Comparison of ENCODE assay signal across 26 cellular contexts in genomic region chr22:47029244-47030001, GRCh38.
DNase-seq lines count a peak whose midpoint lies in the region; ATAC-seq, FAIRE-seq and TF ChIP-seq lines count a peak whose summit lies in the region.
"Had no signal": no experiment of that assay in that cellular context is flagged by ENCODE, and none has a peak within 500 bp of the region (broad histone marks: within the 10 kb centered on the region; RNA-seq: fewer than 3 reads in every experiment).

No MANE protein-coding gene starts in this region.

- H3K79me2 ChIP-seq in endothelial cell of umbilical vein (ENCODE audit: control insufficient read depth, insufficient read depth, low read length) (no peaks in the 10 kb centered on the region), neural progenitor cell (ENCODE audit: low read depth) (no peaks in the 10 kb centered on the region)

- no peak overlapping the region for H3K9ac ChIP-seq in endothelial cell of umbilical vein (replicated peaks; ENCODE audit: extremely low read depth, insufficient read depth, low read length)
- no peak overlapping the region for H3K9ac ChIP-seq in neural progenitor cell

- H3K4me3 Mint-ChIP-seq in neural progenitor cell, result no peak overlapping the region
- H3K4me3 Mint-ChIP-seq: activated CD4-positive, alpha-beta memory T cell treated with anti-CD3 and anti-CD28 coated beads for 36 hours; naive thymus-derived CD4-positive, alpha-beta T cell; T-cell had no signal

- DNase-seq in Right ventricle myocardium superior, result peak; percentile 33
- no peak for DNase-seq in cardiac septum (ENCODE audit: low spot score)
- no peak for DNase-seq in endothelial cell of umbilical vein (ENCODE audit: low read depth, low spot score)
- DNase-seq in neural progenitor cell (ENCODE audit: low spot score), result no peak
- DNase-seq in vagina (ENCODE audit: extremely low spot score in 2 of 2), result no peak
- no peak for DNase-seq in NCI-H1436 (lab: John Stamatoyannopoulos, UW)
- no peak for DNase-seq in dermis blood vessel endothelial cell
- no peak for DNase-seq in NCI-H1694 (lab: John Stamatoyannopoulos, UW)
- DNase-seq: activated CD4-positive, alpha-beta memory T cell treated with anti-CD3 and anti-CD28 coated beads for 36 hours; cortex of kidney; MV-4-11; naive thymus-derived CD4-positive, alpha-beta T cell; NCI-H1694 treated with DMSO at 0.1 percent for 48 hours; NCI-H2171 treated with DMSO at 0.1 percent for 48 hours; NCI-H524; stimulated activated CD8-positive, alpha-beta memory T cell treated with anti-CD3 and anti-CD28 coated beads, Interleukin-4, amount 100 ng/mL, for 48 hours; T-cell had no signal

- H3K4me1 Mint-ChIP-seq in neural progenitor cell, result peaks cover 19% of the 10 kb centered on the region

- H3K27ac ChIP-seq in endothelial cell of umbilical vein (ENCODE audit: insufficient read depth, low read depth, low read length), result peak overlapping the region; percentile 34
- H3K27ac ChIP-seq in neural progenitor cell, result no peak overlapping the region
- H3K27ac ChIP-seq in vagina, result peak overlapping the region; percentile 74
- H3K27ac ChIP-seq: A549, SJSA1 had no signal

- CTCF ChIA-PET in endothelial cell of umbilical vein (lab: Charles Lee), result interaction anchor here (1.2 kb wide), 1 partner anchor 15 kb away, joined by 3 read pairs; no protein-coding TSS in a partner anchor

- no peaks in the 10 kb centered on the region for H3K9me1 ChIP-seq in endothelial cell of umbilical vein (replicated peaks; ENCODE audit: control insufficient read depth, extremely low read depth, insufficient read depth, low read length)

- peaks cover 2% of the 10 kb centered on the region for H3K27me3 Mint-ChIP-seq in neural progenitor cell (ENCODE audit: insufficient read depth, low read depth)
- H3K27me3 Mint-ChIP-seq: activated CD4-positive, alpha-beta memory T cell treated with anti-CD3 and anti-CD28 coated beads for 36 hours; naive thymus-derived CD4-positive, alpha-beta T cell; T-cell had no signal

- dilution Hi-C loops in endothelial cell of umbilical vein (cut with MboI; ENCODE audit: extremely low pct_ligation_motif_present, low sequenced_read_pairs), result no loop called here

- ATAC-seq in Right ventricle myocardium superior (ENCODE audit: poor library complexity), result no peak
- ATAC-seq: A549; activated CD4-positive, CD25-positive, alpha-beta regulatory T cell treated with anti-CD3 and anti-CD28 coated beads, Interleukin-2, amount 50 U/mL, for 24 hours; naive thymus-derived CD4-positive, alpha-beta T cell; T-cell had no signal

- FAIRE-seq in endothelial cell of umbilical vein (lab: Jason Lieb, UNC), result no peak
- FAIRE-seq: A549, G401.6, GM18507, keratinocyte, pancreas, TTC549 had no signal

- intact Hi-C loops in Right ventricle myocardium superior (cut with DNase I), result no loop called here
- intact Hi-C loops in cardiac septum (cut with DNase I), result no loop called here
- intact Hi-C loops in endothelial cell of umbilical vein (cut with micrococcal nuclease), result no loop called here
- intact Hi-C loops in vagina (cut with DNase I), result no loop called here

- H3K4me2 ChIP-seq in endothelial cell of umbilical vein (ENCODE audit: insufficient read depth, low read length), result no peak overlapping the region
- peak overlapping the region; percentile 54 for H3K4me2 ChIP-seq in neural progenitor cell
- H3K4me2 ChIP-seq: A549 had no signal

- H3K27ac Mint-ChIP-seq in neural progenitor cell, result no peak overlapping the region
- H3K27ac Mint-ChIP-seq: activated CD4-positive, alpha-beta memory T cell treated with anti-CD3 and anti-CD28 coated beads for 36 hours; T-cell had no signal

- H3K4me3 ChIP-seq in endothelial cell of umbilical vein (replicated peaks in 1 of 3; ENCODE audit: insufficient read depth in 1 of 3, low read depth in 1 of 3, low read length in 3 of 3) (no peak overlapping the region), neural progenitor cell (no peak overlapping the region), vagina (no peak overlapping the region)
- H3K4me3 ChIP-seq: A549, adrenal gland, pancreas, SJSA1 had no signal

- H3K27me3 ChIP-seq in endothelial cell of umbilical vein (ENCODE audit: control insufficient read depth in 2 of 2, insufficient read depth in 2 of 2, low read length in 2 of 2) (no peaks in the 10 kb centered on the region), neural progenitor cell (no peaks in the 10 kb centered on the region), vagina (no peaks in the 10 kb centered on the region)
- H3K27me3 ChIP-seq: adrenal gland, pancreas, SJSA1 had no signal

- H3F3A ChIP-seq in neural progenitor cell (ENCODE audit: low read depth), result no peaks in the 10 kb centered on the region

- TF ChIP-seq POLR2A in endothelial cell of umbilical vein (IDR thresholded peaks at IDR 0.05; ENCODE audit: low read depth, low read length) (no peak), vagina (IDR thresholded peaks at IDR 0.05) (no peak)

- no TSS peak for BruUV-seq in endothelial cell of umbilical vein (replicated peaks; lab: Mats Ljungman, UMichigan)

- H3K9me3 Mint-ChIP-seq in neural progenitor cell, result no peaks in the 10 kb centered on the region
- H3K9me3 Mint-ChIP-seq: activated CD4-positive, alpha-beta memory T cell treated with anti-CD3 and anti-CD28 coated beads for 36 hours; naive thymus-derived CD4-positive, alpha-beta T cell; T-cell had no signal

- H2AFZ ChIP-seq in endothelial cell of umbilical vein (ENCODE audit: low read depth, low read length), result no peak overlapping the region
- no peak overlapping the region for H2AFZ ChIP-seq in neural progenitor cell (replicated peaks)

- peaks cover 6% of the 10 kb centered on the region for H3K4me1 ChIP-seq in endothelial cell of umbilical vein (ENCODE audit: control insufficient read depth, extremely low read depth, insufficient read depth, low read length)
- H3K4me1 ChIP-seq in neural progenitor cell, result peaks cover 16% of the 10 kb centered on the region
- peaks cover 50% of the 10 kb centered on the region for H3K4me1 ChIP-seq in vagina
- H3K4me1 ChIP-seq: A549, adrenal gland had no signal

- POLR2A ChIA-PET in endothelial cell of umbilical vein (lab: Charles Lee), result no interaction called here

- no peaks in the 10 kb centered on the region for H3K36me3 Mint-ChIP-seq in neural progenitor cell
- H3K36me3 Mint-ChIP-seq: activated CD4-positive, alpha-beta memory T cell treated with anti-CD3 and anti-CD28 coated beads for 36 hours had no signal

- TF ChIP-seq CTCF in endothelial cell of umbilical vein (IDR thresholded peaks at IDR 0.05; ENCODE audit: extremely low read depth in 1 of 2, insufficient read depth in 1 of 2, low read depth in 1 of 2, low read length in 2 of 2) (no peak), neural progenitor cell (IDR thresholded peaks at IDR 0.05) (no peak), vagina (IDR thresholded peaks at IDR 0.05) (no peak)

- no peaks in the 10 kb centered on the region for H3K9me3 ChIP-seq in endothelial cell of umbilical vein (replicated peaks; ENCODE audit: control insufficient read depth, insufficient read depth, low read length)
- H3K9me3 ChIP-seq in neural progenitor cell (ENCODE audit: low read depth), result no peaks in the 10 kb centered on the region
- no peaks in the 10 kb centered on the region for H3K9me3 ChIP-seq in vagina
- H3K9me3 ChIP-seq: A549, adrenal gland, pancreas, SJSA1 had no signal

- H4K20me1 ChIP-seq in endothelial cell of umbilical vein (replicated peaks; ENCODE audit: control insufficient read depth, extremely low read depth, insufficient read depth, low read length) (no peaks in the 10 kb centered on the region), neural progenitor cell (ENCODE audit: low read depth) (peaks cover 22% of the 10 kb centered on the region)

- H3K36me3 ChIP-seq in endothelial cell of umbilical vein (ENCODE audit: control insufficient read depth in 2 of 2, extremely low read depth in 1 of 2, insufficient read depth in 2 of 2, low read length in 2 of 2) (no peaks in the 10 kb centered on the region), neural progenitor cell (no peaks in the 10 kb centered on the region), vagina (no peaks in the 10 kb centered on the region)
- H3K36me3 ChIP-seq: adrenal gland, pancreas, SJSA1 had no signal

TF ChIP-seq in endothelial cell of umbilical vein, 7 proteins besides CTCF, POLR2A, EP300 and RAD21:
- TF ChIP-seq EZH2 (IDR thresholded peaks at IDR 0.05; ENCODE audit: borderline replicate concordance, low read depth, low read length, severe bottlenecking), result no peak
- no peak for TF ChIP-seq JUN (IDR thresholded peaks at IDR 0.05; ENCODE audit: borderline replicate concordance, insufficient read depth, insufficient read length, low read depth)
- no peak for TF ChIP-seq FOS (IDR thresholded peaks at IDR 0.05; ENCODE audit: borderline replicate concordance, insufficient read depth, low read length)
- no peak for TF ChIP-seq MAX (IDR thresholded peaks at IDR 0.05; ENCODE audit: insufficient read depth, insufficient read length)
